ENCODE assay signal across 1 cellular context in the genomic region with DNA sequence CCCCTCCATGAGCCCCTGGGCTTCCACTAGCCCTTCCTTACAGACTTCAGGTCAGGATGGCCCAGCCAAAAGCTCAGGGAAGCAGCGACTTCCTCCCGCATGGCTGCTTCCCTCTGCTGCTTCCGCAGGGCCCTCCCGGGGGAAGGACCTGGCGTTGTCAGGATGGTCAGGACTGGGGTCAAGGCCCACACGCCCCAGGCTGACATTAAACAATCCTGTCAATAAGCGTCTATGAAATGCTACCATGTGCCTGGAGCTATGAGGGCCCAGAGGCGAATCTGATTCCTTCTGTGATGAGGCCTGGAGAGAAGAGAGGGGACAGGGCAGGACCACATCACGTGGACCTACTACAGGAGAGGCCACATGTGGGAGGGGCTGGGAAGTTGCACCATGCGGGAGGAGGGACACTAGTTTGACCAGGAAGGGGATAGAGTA.
TF ChIP-seq lines count a peak whose summit lies in the region.

No MANE protein-coding gene starts in this region.

TF ChIP-seq in HepG2, 621 proteins besides CTCF, POLR2A, EP300 and RAD21 (continued from another document and continues in another):
- TF ChIP-seq, protein P1, sequence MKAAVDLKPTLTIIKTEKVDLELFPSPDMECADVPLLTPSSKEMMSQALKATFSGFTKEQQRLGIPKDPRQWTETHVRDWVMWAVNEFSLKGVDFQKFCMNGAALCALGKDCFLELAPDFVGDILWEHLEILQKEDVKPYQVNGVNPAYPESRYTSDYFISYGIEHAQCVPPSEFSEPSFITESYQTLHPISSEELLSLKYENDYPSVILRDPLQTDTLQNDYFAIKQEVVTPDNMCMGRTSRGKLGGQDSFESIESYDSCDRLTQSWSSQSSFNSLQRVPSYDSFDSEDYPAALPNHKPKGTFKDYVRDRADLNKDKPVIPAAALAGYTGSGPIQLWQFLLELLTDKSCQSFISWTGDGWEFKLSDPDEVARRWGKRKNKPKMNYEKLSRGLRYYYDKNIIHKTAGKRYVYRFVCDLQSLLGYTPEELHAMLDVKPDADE (CRISPR knock-in tag; IDR thresholded peaks at IDR 0.05): no peak
- TF ChIP-seq ZNF878 (CRISPR knock-in tag; IDR thresholded peaks at IDR 0.05): no peak
- no peak for TF ChIP-seq ZNF747 (CRISPR knock-in tag; IDR thresholded peaks at IDR 0.05; ENCODE audit: borderline replicate concordance)
- TF ChIP-seq, protein P2, sequence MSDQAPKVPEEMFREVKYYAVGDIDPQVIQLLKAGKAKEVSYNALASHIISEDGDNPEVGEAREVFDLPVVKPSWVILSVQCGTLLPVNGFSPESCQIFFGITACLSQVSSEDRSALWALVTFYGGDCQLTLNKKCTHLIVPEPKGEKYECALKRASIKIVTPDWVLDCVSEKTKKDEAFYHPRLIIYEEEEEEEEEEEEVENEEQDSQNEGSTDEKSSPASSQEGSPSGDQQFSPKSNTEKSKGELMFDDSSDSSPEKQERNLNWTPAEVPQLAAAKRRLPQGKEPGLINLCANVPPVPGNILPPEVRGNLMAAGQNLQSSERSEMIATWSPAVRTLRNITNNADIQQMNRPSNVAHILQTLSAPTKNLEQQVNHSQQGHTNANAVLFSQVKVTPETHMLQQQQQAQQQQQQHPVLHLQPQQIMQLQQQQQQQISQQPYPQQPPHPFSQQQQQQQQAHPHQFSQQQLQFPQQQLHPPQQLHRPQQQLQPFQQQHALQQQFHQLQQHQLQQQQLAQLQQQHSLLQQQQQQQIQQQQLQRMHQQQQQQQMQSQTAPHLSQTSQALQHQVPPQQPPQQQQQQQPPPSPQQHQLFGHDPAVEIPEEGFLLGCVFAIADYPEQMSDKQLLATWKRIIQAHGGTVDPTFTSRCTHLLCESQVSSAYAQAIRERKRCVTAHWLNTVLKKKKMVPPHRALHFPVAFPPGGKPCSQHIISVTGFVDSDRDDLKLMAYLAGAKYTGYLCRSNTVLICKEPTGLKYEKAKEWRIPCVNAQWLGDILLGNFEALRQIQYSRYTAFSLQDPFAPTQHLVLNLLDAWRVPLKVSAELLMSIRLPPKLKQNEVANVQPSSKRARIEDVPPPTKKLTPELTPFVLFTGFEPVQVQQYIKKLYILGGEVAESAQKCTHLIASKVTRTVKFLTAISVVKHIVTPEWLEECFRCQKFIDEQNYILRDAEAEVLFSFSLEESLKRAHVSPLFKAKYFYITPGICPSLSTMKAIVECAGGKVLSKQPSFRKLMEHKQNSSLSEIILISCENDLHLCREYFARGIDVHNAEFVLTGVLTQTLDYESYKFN (CRISPR knock-in tag; conservative IDR thresholded peaks at IDR 0.05): peak; percentile 53
- TF ChIP-seq GLI4 (CRISPR knock-in tag; IDR thresholded peaks at IDR 0.05; ENCODE audit: borderline replicate concordance): no peak
- TF ChIP-seq, protein P3, sequence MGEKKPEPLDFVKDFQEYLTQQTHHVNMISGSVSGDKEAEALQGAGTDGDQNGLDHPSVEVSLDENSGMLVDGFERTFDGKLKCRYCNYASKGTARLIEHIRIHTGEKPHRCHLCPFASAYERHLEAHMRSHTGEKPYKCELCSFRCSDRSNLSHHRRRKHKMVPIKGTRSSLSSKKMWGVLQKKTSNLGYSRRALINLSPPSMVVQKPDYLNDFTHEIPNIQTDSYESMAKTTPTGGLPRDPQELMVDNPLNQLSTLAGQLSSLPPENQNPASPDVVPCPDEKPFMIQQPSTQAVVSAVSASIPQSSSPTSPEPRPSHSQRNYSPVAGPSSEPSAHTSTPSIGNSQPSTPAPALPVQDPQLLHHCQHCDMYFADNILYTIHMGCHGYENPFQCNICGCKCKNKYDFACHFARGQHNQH (CRISPR knock-in tag; IDR thresholded peaks at IDR 0.05): 0 out of 2 replicates have a peak, but pooled peaks have one; percentile 23
- TF ChIP-seq ZSCAN12 (CRISPR knock-in tag; IDR thresholded peaks at IDR 0.05): no peak
- no peak for TF ChIP-seq ZNF333 (CRISPR knock-in tag; IDR thresholded peaks at IDR 0.05; ENCODE audit: borderline replicate concordance)
- TF ChIP-seq, protein P4, sequence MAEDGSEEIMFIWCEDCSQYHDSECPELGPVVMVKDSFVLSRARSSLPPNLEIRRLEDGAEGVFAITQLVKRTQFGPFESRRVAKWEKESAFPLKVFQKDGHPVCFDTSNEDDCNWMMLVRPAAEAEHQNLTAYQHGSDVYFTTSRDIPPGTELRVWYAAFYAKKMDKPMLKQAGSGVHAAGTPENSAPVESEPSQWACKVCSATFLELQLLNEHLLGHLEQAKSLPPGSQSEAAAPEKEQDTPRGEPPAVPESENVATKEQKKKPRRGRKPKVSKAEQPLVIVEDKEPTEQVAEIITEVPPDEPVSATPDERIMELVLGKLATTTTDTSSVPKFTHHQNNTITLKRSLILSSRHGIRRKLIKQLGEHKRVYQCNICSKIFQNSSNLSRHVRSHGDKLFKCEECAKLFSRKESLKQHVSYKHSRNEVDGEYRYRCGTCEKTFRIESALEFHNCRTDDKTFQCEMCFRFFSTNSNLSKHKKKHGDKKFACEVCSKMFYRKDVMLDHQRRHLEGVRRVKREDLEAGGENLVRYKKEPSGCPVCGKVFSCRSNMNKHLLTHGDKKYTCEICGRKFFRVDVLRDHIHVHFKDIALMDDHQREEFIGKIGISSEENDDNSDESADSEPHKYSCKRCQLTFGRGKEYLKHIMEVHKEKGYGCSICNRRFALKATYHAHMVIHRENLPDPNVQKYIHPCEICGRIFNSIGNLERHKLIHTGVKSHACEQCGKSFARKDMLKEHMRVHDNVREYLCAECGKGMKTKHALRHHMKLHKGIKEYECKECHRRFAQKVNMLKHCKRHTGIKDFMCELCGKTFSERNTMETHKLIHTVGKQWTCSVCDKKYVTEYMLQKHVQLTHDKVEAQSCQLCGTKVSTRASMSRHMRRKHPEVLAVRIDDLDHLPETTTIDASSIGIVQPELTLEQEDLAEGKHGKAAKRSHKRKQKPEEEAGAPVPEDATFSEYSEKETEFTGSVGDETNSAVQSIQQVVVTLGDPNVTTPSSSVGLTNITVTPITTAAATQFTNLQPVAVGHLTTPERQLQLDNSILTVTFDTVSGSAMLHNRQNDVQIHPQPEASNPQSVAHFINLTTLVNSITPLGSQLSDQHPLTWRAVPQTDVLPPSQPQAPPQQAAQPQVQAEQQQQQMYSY (CRISPR knock-in tag; IDR thresholded peaks at IDR 0.05): no peak
- no peak for TF ChIP-seq ZNF496 (CRISPR knock-in tag; IDR thresholded peaks at IDR 0.05; ENCODE audit: insufficient replicate concordance)
- TF ChIP-seq ZNF547 (CRISPR knock-in tag; IDR thresholded peaks at IDR 0.05): 0 out of 2 replicates have a peak, but pooled peaks have one; percentile 38
- TF ChIP-seq, protein P5, sequence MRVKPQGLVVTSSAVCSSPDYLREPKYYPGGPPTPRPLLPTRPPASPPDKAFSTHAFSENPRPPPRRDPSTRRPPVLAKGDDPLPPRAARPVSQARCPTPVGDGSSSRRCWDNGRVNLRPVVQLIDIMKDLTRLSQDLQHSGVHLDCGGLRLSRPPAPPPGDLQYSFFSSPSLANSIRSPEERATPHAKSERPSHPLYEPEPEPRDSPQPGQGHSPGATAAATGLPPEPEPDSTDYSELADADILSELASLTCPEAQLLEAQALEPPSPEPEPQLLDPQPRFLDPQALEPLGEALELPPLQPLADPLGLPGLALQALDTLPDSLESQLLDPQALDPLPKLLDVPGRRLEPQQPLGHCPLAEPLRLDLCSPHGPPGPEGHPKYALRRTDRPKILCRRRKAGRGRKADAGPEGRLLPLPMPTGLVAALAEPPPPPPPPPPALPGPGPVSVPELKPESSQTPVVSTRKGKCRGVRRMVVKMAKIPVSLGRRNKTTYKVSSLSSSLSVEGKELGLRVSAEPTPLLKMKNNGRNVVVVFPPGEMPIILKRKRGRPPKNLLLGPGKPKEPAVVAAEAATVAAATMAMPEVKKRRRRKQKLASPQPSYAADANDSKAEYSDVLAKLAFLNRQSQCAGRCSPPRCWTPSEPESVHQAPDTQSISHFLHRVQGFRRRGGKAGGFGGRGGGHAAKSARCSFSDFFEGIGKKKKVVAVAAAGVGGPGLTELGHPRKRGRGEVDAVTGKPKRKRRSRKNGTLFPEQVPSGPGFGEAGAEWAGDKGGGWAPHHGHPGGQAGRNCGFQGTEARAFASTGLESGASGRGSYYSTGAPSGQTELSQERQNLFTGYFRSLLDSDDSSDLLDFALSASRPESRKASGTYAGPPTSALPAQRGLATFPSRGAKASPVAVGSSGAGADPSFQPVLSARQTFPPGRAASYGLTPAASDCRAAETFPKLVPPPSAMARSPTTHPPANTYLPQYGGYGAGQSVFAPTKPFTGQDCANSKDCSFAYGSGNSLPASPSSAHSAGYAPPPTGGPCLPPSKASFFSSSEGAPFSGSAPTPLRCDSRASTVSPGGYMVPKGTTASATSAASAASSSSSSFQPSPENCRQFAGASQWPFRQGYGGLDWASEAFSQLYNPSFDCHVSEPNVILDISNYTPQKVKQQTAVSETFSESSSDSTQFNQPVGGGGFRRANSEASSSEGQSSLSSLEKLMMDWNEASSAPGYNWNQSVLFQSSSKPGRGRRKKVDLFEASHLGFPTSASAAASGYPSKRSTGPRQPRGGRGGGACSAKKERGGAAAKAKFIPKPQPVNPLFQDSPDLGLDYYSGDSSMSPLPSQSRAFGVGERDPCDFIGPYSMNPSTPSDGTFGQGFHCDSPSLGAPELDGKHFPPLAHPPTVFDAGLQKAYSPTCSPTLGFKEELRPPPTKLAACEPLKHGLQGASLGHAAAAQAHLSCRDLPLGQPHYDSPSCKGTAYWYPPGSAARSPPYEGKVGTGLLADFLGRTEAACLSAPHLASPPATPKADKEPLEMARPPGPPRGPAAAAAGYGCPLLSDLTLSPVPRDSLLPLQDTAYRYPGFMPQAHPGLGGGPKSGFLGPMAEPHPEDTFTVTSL (CRISPR knock-in tag; IDR thresholded peaks at IDR 0.05; ENCODE audit: borderline replicate concordance): peak; percentile 12; the same call in 1 of the 2 replicates
- TF ChIP-seq ZKSCAN5 (CRISPR knock-in tag; IDR thresholded peaks at IDR 0.05): peak; percentile 42; the same call in 1 of the 2 replicates
- 0 out of 2 replicates have a peak, but pooled peaks have one; percentile 32 for TF ChIP-seq RXRA (CRISPR knock-in tag; IDR thresholded peaks at IDR 0.05)
- no peak for TF ChIP-seq ZNF780A (CRISPR knock-in tag; IDR thresholded peaks at IDR 0.05)
- TF ChIP-seq NFIB (CRISPR knock-in tag; IDR thresholded peaks at IDR 0.05; ENCODE audit: borderline replicate concordance): no peak
- TF ChIP-seq, protein P6, sequence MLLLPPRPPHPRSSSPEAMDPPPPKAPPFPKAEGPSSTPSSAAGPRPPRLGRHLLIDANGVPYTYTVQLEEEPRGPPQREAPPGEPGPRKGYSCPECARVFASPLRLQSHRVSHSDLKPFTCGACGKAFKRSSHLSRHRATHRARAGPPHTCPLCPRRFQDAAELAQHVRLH (CRISPR knock-in tag; IDR thresholded peaks at IDR 0.05; ENCODE audit: borderline replicate concordance, low read depth): no peak
- TF ChIP-seq, protein P7, sequence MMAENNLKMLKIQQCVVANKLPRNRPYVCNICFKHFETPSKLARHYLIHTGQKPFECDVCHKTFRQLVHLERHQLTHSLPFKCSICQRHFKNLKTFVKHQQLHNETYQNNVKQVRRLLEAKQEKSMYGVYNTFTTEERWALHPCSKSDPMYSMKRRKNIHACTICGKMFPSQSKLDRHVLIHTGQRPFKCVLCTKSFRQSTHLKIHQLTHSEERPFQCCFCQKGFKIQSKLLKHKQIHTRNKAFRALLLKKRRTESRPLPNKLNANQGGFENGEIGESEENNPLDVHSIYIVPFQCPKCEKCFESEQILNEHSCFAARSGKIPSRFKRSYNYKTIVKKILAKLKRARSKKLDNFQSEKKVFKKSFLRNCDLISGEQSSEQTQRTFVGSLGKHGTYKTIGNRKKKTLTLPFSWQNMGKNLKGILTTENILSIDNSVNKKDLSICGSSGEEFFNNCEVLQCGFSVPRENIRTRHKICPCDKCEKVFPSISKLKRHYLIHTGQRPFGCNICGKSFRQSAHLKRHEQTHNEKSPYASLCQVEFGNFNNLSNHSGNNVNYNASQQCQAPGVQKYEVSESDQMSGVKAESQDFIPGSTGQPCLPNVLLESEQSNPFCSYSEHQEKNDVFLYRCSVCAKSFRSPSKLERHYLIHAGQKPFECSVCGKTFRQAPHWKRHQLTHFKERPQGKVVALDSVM (CRISPR knock-in tag; IDR thresholded peaks at IDR 0.05): no peak
- TF ChIP-seq ELF3 (CRISPR knock-in tag; IDR thresholded peaks at IDR 0.05): peak; percentile 60; the same call in 1 of the 2 replicates
- TF ChIP-seq MIER3 (CRISPR knock-in tag; IDR thresholded peaks at IDR 0.05; ENCODE audit: borderline replicate concordance): no peak
- peak; percentile 55 for TF ChIP-seq ELF1 (CRISPR knock-in tag; IDR thresholded peaks at IDR 0.05)
- TF ChIP-seq, protein P8, sequence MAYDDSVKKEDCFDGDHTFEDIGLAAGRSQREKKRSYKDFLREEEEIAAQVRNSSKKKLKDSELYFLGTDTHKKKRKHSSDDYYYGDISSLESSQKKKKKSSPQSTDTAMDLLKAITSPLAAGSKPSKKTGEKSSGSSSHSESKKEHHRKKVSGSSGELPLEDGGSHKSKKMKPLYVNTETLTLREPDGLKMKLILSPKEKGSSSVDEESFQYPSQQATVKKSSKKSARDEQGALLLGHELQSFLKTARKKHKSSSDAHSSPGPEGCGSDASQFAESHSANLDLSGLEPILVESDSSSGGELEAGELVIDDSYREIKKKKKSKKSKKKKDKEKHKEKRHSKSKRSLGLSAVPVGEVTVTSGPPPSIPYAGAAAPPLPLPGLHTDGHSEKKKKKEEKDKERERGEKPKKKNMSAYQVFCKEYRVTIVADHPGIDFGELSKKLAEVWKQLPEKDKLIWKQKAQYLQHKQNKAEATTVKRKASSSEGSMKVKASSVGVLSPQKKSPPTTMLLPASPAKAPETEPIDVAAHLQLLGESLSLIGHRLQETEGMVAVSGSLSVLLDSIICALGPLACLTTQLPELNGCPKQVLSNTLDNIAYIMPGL (CRISPR knock-in tag; IDR thresholded peaks at IDR 0.05; ENCODE audit: borderline replicate concordance in 1 of 2, low read depth in 1 of 2): peak in 1 of 2 experiments; percentile 33; a peak in 1 of 4 replicates
- TF ChIP-seq ZNF792 (CRISPR knock-in tag; IDR thresholded peaks at IDR 0.05): 0 out of 2 replicates have a peak, but pooled peaks have one; percentile 16
- no peak for TF ChIP-seq ZNF335 (CRISPR knock-in tag; IDR thresholded peaks at IDR 0.05)
- TF ChIP-seq ZNF501 (CRISPR knock-in tag; IDR thresholded peaks at IDR 0.05): peak; percentile 72
- TF ChIP-seq KLF12 (CRISPR knock-in tag; IDR thresholded peaks at IDR 0.05; ENCODE audit: borderline replicate concordance): no peak
- 0 out of 2 replicates have a peak, but pooled peaks have one; percentile 58 for TF ChIP-seq ZNF607 (CRISPR knock-in tag; IDR thresholded peaks at IDR 0.05; ENCODE audit: borderline replicate concordance)
- no peak for TF ChIP-seq ZNF251 (CRISPR knock-in tag; IDR thresholded peaks at IDR 0.05)
